In genomic region chr9:123049589-123050222, GRCh38 we compare ENCODE assay signal across 10 cellular contexts. TPM values are rescaled to one million over a fixed set of nuclear protein-coding genes. Genes with fewer than 3 reads are reported as not detected.
DNase-seq lines count a peak whose midpoint lies in the region; ATAC-seq and TF ChIP-seq lines count a peak whose summit lies in the region.
"Had no signal": no experiment of that assay in that cellular context is flagged by ENCODE, and none has a peak within 500 bp of the region (broad histone marks: within the 10 kb centered on the region; RNA-seq: fewer than 3 reads in every experiment).

No MANE protein-coding gene starts in this region.

- peak; percentile 35 for DNase-seq in NCI-H1092 treated with DMSO at 0.1 percent for 48 hours (lab: John Stamatoyannopoulos, UW)
- DNase-seq in NCI-H1092 (lab: John Stamatoyannopoulos, UW) = no peak
- DNase-seq in choroid plexus epithelial cell (ENCODE audit: low read depth) = peak; percentile 49
- peak; percentile 42 to 77 for DNase-seq in lung microvascular endothelial cell (ENCODE audit: low read depth in 2 of 2)
- DNase-seq in ureter (ENCODE audit: low spot score) = peak; percentile 62
- DNase-seq in SKM-1 (lab: John Stamatoyannopoulos, UW; ENCODE audit: unreplicated experiment) = no peak
- DNase-seq in GM10266 (ENCODE audit: extremely low spot score) = no peak
- DNase-seq in activated naive CD8-positive, alpha-beta T cell treated with anti-CD3 and anti-CD28 coated beads, Interleukin-2, amount 50 U/mL, for 24 hours = no peak
- DNase-seq: RPMI8226 had no signal

- H3K27ac Mint-ChIP-seq in activated naive CD8-positive, alpha-beta T cell treated with anti-CD3 and anti-CD28 coated beads, Interleukin-2, amount 50 U/mL, for 24 hours = no peak overlapping the region

- no peak for ATAC-seq in activated naive CD8-positive, alpha-beta T cell treated with anti-CD3 and anti-CD28 coated beads, Interleukin-2, amount 50 U/mL, for 24 hours
- ATAC-seq: HCT116 had no signal

- no peak overlapping the region for H3K4me3 Mint-ChIP-seq in activated naive CD8-positive, alpha-beta T cell treated with anti-CD3 and anti-CD28 coated beads, Interleukin-2, amount 50 U/mL, for 24 hours

- TF ChIP-seq CTCF in choroid plexus epithelial cell (conservative IDR thresholded peaks at IDR 0.05; ENCODE audit: low read depth, low read length) = no peak
- no peak for TF ChIP-seq CTCF in GM10266 (IDR thresholded peaks at IDR 0.05; ENCODE audit: control insufficient read depth, insufficient read depth, low read depth, missing control alignments)

- no peaks in the 10 kb centered on the region for H3K27me3 Mint-ChIP-seq in activated naive CD8-positive, alpha-beta T cell treated with anti-CD3 and anti-CD28 coated beads, Interleukin-2, amount 50 U/mL, for 24 hours

- H3K36me3 Mint-ChIP-seq in activated naive CD8-positive, alpha-beta T cell treated with anti-CD3 and anti-CD28 coated beads, Interleukin-2, amount 50 U/mL, for 24 hours (ENCODE audit: low read depth) = peaks cover 6% of the 10 kb centered on the region

- no peaks in the 10 kb centered on the region for H3K9me3 Mint-ChIP-seq in activated naive CD8-positive, alpha-beta T cell treated with anti-CD3 and anti-CD28 coated beads, Interleukin-2, amount 50 U/mL, for 24 hours

- H3K4me1 Mint-ChIP-seq in activated naive CD8-positive, alpha-beta T cell treated with anti-CD3 and anti-CD28 coated beads, Interleukin-2, amount 50 U/mL, for 24 hours = peaks cover 2% of the 10 kb centered on the region

- H3K4me3 ChIP-seq in choroid plexus epithelial cell (ENCODE audit: low read depth, low read length) = no peak overlapping the region

RNA-seq across cellular contexts. Expression of gene GPR21, which starts 16.2 kb away (rescaled TPM):
- 0.44 and 0.60 TPM in 2 replicates for total RNA-seq in lung microvascular endothelial cell
- 7.8 TPM for total RNA-seq in ureter

Comparison
In these comparisons a context has a peak if more than half of its experiments do, and no peak if none do; other contexts are left out.
1. DNase-seq: peak in NCI-H1092 treated with DMSO at 0.1 percent for 48 hours (single experiment), choroid plexus epithelial cell (single experiment), lung microvascular endothelial cell (2 of 2) and ureter (single experiment); none in NCI-H1092 (single experiment), SKM-1 (single experiment), GM10266 (single experiment) and activated naive CD8-positive, alpha-beta T cell treated with anti-CD3 and anti-CD28 coated beads, Interleukin-2, amount 50 U/mL, for 24 hours (single experiment).